In the genomic region with DNA sequence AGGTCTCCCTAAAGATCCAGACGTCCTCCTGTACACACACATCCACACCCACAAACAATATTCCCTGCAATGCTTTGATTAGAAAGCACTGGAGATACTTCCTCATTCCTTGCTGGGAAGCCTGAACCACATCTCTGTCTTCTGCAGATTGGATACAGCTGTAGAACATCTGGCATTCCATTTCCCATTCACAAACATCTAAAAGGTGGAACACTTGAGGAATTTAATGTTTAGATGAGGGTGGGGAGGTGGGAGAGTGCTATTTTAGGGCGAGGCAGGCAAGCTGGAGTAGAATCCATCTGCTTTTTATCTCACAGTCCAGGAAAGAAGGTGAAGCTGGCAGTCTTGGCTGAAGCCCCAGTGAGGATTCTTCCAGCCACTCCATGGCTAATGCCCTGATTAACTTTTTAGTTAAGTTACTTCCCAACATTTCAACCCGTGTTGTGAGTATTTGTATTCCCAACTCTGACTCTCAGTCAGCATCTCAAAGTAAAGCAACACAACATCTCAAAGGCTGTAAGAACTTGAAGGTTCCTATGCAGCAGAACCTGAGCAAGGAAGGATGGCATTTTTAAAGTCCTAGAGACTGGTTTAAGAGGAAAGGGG, we compare ENCODE assay signal across 1 cellular context.
TF ChIP-seq lines count a peak whose summit lies in the region.

No MANE protein-coding gene starts in this region.

TF ChIP-seq in HepG2, 621 proteins besides CTCF, POLR2A, EP300 and RAD21:
- no peak for TF ChIP-seq PCBP1 (IDR thresholded peaks at IDR 0.05; ENCODE audit: borderline replicate concordance, low read depth, low read length)
- no peak for TF ChIP-seq CBX2 (IDR thresholded peaks at IDR 0.05; ENCODE audit: low read depth, low read length)
- no peak for TF ChIP-seq CBX2 (CRISPR knock-in tag; IDR thresholded peaks at IDR 0.05; ENCODE audit: low read depth)
- TF ChIP-seq ZNF607 (CRISPR knock-in tag; IDR thresholded peaks at IDR 0.05; ENCODE audit: borderline replicate concordance): no peak
- TF ChIP-seq MEIS1 (CRISPR knock-in tag; IDR thresholded peaks at IDR 0.05; ENCODE audit: borderline replicate concordance): no peak
- TF ChIP-seq, protein P1, sequence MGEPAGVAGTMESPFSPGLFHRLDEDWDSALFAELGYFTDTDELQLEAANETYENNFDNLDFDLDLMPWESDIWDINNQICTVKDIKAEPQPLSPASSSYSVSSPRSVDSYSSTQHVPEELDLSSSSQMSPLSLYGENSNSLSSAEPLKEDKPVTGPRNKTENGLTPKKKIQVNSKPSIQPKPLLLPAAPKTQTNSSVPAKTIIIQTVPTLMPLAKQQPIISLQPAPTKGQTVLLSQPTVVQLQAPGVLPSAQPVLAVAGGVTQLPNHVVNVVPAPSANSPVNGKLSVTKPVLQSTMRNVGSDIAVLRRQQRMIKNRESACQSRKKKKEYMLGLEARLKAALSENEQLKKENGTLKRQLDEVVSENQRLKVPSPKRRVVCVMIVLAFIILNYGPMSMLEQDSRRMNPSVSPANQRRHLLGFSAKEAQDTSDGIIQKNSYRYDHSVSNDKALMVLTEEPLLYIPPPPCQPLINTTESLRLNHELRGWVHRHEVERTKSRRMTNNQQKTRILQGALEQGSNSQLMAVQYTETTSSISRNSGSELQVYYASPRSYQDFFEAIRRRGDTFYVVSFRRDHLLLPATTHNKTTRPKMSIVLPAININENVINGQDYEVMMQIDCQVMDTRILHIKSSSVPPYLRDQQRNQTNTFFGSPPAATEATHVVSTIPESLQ (CRISPR knock-in tag; conservative IDR thresholded peaks at IDR 0.05): no peak
- no peak for TF ChIP-seq MXD4 (CRISPR knock-in tag; IDR thresholded peaks at IDR 0.05)
- TF ChIP-seq, protein P2, sequence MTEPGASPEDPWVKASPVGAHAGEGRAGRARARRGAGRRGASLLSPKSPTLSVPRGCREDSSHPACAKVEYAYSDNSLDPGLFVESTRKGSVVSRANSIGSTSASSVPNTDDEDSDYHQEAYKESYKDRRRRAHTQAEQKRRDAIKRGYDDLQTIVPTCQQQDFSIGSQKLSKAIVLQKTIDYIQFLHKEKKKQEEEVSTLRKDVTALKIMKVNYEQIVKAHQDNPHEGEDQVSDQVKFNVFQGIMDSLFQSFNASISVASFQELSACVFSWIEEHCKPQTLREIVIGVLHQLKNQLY (CRISPR knock-in tag; IDR thresholded peaks at IDR 0.05): no peak
- no peak for TF ChIP-seq ZNF333 (CRISPR knock-in tag; IDR thresholded peaks at IDR 0.05; ENCODE audit: borderline replicate concordance)
- no peak for TF ChIP-seq ZC3H13 (CRISPR knock-in tag; IDR thresholded peaks at IDR 0.05)
- no peak for TF ChIP-seq MYNN (CRISPR knock-in tag; IDR thresholded peaks at IDR 0.05; ENCODE audit: low read depth)
- TF ChIP-seq, protein P3, sequence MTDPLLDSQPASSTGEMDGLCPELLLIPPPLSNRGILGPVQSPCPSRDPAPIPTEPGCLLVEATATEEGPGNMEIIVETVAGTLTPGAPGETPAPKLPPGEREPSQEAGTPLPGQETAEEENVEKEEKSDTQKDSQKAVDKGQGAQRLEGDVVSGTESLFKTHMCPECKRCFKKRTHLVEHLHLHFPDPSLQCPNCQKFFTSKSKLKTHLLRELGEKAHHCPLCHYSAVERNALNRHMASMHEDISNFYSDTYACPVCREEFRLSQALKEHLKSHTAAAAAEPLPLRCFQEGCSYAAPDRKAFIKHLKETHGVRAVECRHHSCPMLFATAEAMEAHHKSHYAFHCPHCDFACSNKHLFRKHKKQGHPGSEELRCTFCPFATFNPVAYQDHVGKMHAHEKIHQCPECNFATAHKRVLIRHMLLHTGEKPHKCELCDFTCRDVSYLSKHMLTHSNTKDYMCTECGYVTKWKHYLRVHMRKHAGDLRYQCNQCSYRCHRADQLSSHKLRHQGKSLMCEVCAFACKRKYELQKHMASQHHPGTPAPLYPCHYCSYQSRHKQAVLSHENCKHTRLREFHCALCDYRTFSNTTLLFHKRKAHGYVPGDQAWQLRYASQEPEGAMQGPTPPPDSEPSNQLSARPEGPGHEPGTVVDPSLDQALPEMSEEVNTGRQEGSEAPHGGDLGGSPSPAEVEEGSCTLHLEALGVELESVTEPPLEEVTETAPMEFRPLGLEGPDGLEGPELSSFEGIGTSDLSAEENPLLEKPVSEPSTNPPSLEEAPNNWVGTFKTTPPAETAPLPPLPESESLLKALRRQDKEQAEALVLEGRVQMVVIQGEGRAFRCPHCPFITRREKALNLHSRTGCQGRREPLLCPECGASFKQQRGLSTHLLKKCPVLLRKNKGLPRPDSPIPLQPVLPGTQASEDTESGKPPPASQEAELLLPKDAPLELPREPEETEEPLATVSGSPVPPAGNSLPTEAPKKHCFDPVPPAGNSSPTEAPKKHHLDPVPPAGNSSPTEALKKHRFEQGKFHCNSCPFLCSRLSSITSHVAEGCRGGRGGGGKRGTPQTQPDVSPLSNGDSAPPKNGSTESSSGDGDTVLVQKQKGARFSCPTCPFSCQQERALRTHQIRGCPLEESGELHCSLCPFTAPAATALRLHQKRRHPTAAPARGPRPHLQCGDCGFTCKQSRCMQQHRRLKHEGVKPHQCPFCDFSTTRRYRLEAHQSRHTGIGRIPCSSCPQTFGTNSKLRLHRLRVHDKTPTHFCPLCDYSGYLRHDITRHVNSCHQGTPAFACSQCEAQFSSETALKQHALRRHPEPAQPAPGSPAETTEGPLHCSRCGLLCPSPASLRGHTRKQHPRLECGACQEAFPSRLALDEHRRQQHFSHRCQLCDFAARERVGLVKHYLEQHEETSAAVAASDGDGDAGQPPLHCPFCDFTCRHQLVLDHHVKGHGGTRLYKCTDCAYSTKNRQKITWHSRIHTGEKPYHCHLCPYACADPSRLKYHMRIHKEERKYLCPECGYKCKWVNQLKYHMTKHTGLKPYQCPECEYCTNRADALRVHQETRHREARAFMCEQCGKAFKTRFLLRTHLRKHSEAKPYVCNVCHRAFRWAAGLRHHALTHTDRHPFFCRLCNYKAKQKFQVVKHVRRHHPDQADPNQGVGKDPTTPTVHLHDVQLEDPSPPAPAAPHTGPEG (CRISPR knock-in tag; IDR thresholded peaks at IDR 0.05): no peak
TF ChIP-seq in HepG2: peak in this region for 0.
